In genomic region chr1:29478046-29478791, GRCh38 we compare ENCODE assay signal across 17 cellular contexts.
DNase-seq lines count a peak whose midpoint lies in the region; ATAC-seq and TF ChIP-seq lines count a peak whose summit lies in the region.
"Had no signal": no experiment of that assay in that cellular context is flagged by ENCODE, and none has a peak within 500 bp of the region (broad histone marks: within the 10 kb centered on the region; RNA-seq: fewer than 3 reads in every experiment).

No MANE protein-coding gene starts in this region.

- H3K4me1 Mint-ChIP-seq in endothelial cell (ENCODE audit: unreplicated experiment) = no peaks in the 10 kb centered on the region
- H3K4me1 Mint-ChIP-seq: activated naive CD4-positive, alpha-beta T cell treated with anti-CD3 and anti-CD28 coated beads, Interleukin-2, amount 10 ng/mL, durations not matched to agents 7 days and 5 days; mesothelial cell of epicardium had no signal

- H3K4me3 ChIP-seq in HUES6 (ENCODE audit: low read depth, low read length) (peak overlapping the region; percentile 55), upper lobe of left lung (no peak overlapping the region)
- H3K4me3 ChIP-seq: heart left ventricle had no signal

- 6 to 9% methylated on average over 17 to 34 of the region's 39 CpGs for WGBS in upper lobe of left lung, 2 donors

- H3K36me3 ChIP-seq in HUES6 (ENCODE audit: control insufficient read depth, insufficient read depth, low read length) (no peaks in the 10 kb centered on the region), upper lobe of left lung (no peaks in the 10 kb centered on the region)
- H3K36me3 ChIP-seq: heart left ventricle had no signal

- H3K27me3 ChIP-seq in HUES6 (ENCODE audit: control insufficient read depth, insufficient read depth, low read length) = peaks cover 28% of the 10 kb centered on the region
- H3K27me3 ChIP-seq in upper lobe of left lung = peaks cover 0 to 8% (median 2%) of the 10 kb centered on the region in 4 donors
- H3K27me3 ChIP-seq: testis had no signal

- H3K27ac Mint-ChIP-seq in endothelial cell (ENCODE audit: unreplicated experiment) = no peak overlapping the region
- H3K27ac Mint-ChIP-seq: activated naive CD4-positive, alpha-beta T cell treated with anti-CD3 and anti-CD28 coated beads, Interleukin-2, amount 10 ng/mL, durations not matched to agents 7 days and 5 days; mesothelial cell of epicardium; T-helper 1 cell treated with Interleukin-12 subunit alpha and Interleukin-12 subunit beta and Interleukin-4 antibody, amounts not matched to agents 30 μg/mL and 1 μg/mL, for 36 hours had no signal

- H3K36me3 Mint-ChIP-seq in endothelial cell (ENCODE audit: low read depth, unreplicated experiment) = no peaks in the 10 kb centered on the region
- H3K36me3 Mint-ChIP-seq: activated naive CD4-positive, alpha-beta T cell treated with anti-CD3 and anti-CD28 coated beads, Interleukin-2, amount 10 ng/mL, durations not matched to agents 7 days and 5 days; mesothelial cell of epicardium had no signal

- TF ChIP-seq CTCF in endothelial cell (IDR thresholded peaks at IDR 0.05; ENCODE audit: unreplicated experiment) (no peak), upper lobe of left lung (IDR thresholded peaks at IDR 0.05) (no peak)

- H3K9me3 Mint-ChIP-seq in endothelial cell (ENCODE audit: unreplicated experiment) = no peaks in the 10 kb centered on the region
- H3K9me3 Mint-ChIP-seq: activated naive CD4-positive, alpha-beta T cell treated with anti-CD3 and anti-CD28 coated beads, Interleukin-2, amount 10 ng/mL, durations not matched to agents 7 days and 5 days; mesothelial cell of epicardium; T-helper 1 cell treated with Interleukin-12 subunit alpha and Interleukin-12 subunit beta and Interleukin-4 antibody, amounts not matched to agents 30 μg/mL and 1 μg/mL, for 36 hours had no signal

- no peak overlapping the region for H3K4me3 Mint-ChIP-seq in endothelial cell (ENCODE audit: unreplicated experiment)
- H3K4me3 Mint-ChIP-seq: activated naive CD4-positive, alpha-beta T cell treated with anti-CD3 and anti-CD28 coated beads, Interleukin-2, amount 10 ng/mL, durations not matched to agents 7 days and 5 days; mesothelial cell of epicardium; T-helper 1 cell treated with Interleukin-12 subunit alpha and Interleukin-12 subunit beta and Interleukin-4 antibody, amounts not matched to agents 30 μg/mL and 1 μg/mL, for 36 hours had no signal

- H3K9ac ChIP-seq in HUES6 (ENCODE audit: low read length) = no peak overlapping the region

- no peak for TF ChIP-seq EP300 in upper lobe of left lung (IDR thresholded peaks at IDR 0.05)

- H3K27ac ChIP-seq in HUES6 (ENCODE audit: low read depth, low read length) (no peak overlapping the region), upper lobe of left lung (no peak overlapping the region)
- H3K27ac ChIP-seq: heart left ventricle, testis had no signal

- H3K4me1 ChIP-seq in HUES6 (ENCODE audit: control insufficient read depth, insufficient read depth, low read length) (peaks cover 4% of the 10 kb centered on the region; the same call in 1 of the 2 replicates), upper lobe of left lung (no peaks in the 10 kb centered on the region)
- H3K4me1 ChIP-seq: heart left ventricle, testis had no signal

- no peak for TF ChIP-seq POLR2A in upper lobe of left lung (IDR thresholded peaks at IDR 0.05)

- DNase-seq in endothelial cell (ENCODE audit: low spot score) = peak; percentile 31
- DNase-seq in mesenteric fat pad (ENCODE audit: low spot score) = peak; percentile 55
- DNase-seq in upper lobe of left lung = peak in 1 of 2 donors; percentile 59
- no peak for DNase-seq in NCI-H1105 treated with DMSO at 0.1 percent for 48 hours (lab: John Stamatoyannopoulos, UW)
- DNase-seq: activated CD4-positive, alpha-beta T cell treated with anti-CD3 and anti-CD28 coated beads, Interleukin-2, amount 50 U/mL, for 48 hours; activated naive CD4-positive, alpha-beta T cell treated with anti-CD3 and anti-CD28 coated beads, Interleukin-2, amount 10 ng/mL, durations not matched to agents 7 days and 5 days; anterior cingulate cortex; DND-41; heart left ventricle; NCI-H2171; SIG-M5; testis had no signal

- ATAC-seq in upper lobe of left lung (ENCODE audit: low FRiP score in 2 of 2) (peak; percentile 12 to 43), GM21390 (IDR thresholded peaks at IDR 0.05; ENCODE audit: unreplicated experiment) (no peak), HG02759 (IDR thresholded peaks at IDR 0.05; ENCODE audit: unreplicated experiment) (no peak)

- H3K27me3 Mint-ChIP-seq in endothelial cell (ENCODE audit: unreplicated experiment) = peaks cover 5% of the 10 kb centered on the region

- H3K9me3 ChIP-seq in HUES6 (ENCODE audit: control insufficient read depth, insufficient read depth, low read depth, low read length) (no peaks in the 10 kb centered on the region), upper lobe of left lung (no peaks in the 10 kb centered on the region)
- H3K9me3 ChIP-seq: testis had no signal

Comparison
In these comparisons a context has a peak if more than half of its experiments do, and no peak if none do; other contexts are left out.
1. ATAC-seq: peak in upper lobe of left lung (2 of 2); none in GM21390 (single experiment) and HG02759 (single experiment).